Comparison of ENCODE assay signal across 8 cellular contexts in the genomic region with DNA sequence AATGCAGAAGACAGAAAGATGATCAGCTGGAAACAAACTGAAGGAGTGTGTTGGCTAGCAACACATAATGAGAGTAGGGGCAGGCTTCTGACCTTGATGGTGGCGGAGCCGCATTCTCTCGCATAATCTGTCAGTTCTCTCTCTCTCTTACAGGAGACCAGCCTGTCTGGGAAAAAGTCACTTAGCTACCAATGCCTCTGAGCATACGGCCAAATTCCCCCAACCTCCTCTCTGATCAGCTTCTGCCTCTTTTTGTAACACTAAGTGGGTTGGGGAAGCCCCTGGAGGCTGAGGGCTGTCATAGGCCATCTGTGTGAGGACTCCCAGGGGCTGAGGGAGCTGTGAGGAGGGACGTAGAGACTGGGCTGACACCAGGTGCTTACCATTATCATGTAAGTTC.
A peak's percentile ranks its signal among the peaks of the same experiment; 100 is the strongest.
DNase-seq lines count a peak whose midpoint lies in the region; ATAC-seq and TF ChIP-seq lines count a peak whose summit lies in the region.

No MANE protein-coding gene starts in this region.

- no peaks in the 10 kb centered on the region; the same call in 1 of the 2 replicates for H3K27me3 Mint-ChIP-seq in HFFc6 (ENCODE audit: insufficient read depth)

- H3K9me3 Mint-ChIP-seq in HFFc6, result no peaks in the 10 kb centered on the region

- H3K36me3 ChIP-seq in stomach, result peaks cover 0 to 14% (median 0%) of the 10 kb centered on the region in 4 donors

- H3K4me3 Mint-ChIP-seq in HFFc6, result no peak overlapping the region

- H3K27ac Mint-ChIP-seq in HFFc6, result no peak overlapping the region

- H3K4me3 ChIP-seq in dorsolateral prefrontal cortex (no peak overlapping the region), stomach (no peak overlapping the region)

- DNase-seq in GM10266 (ENCODE audit: extremely low spot score) (peak; percentile 74), dorsolateral prefrontal cortex (no peak), stomach (no peak), NCI-H1436 treated with DMSO at 0.1 percent for 48 hours (lab: John Stamatoyannopoulos, UW) (no peak), HFFc6 (no peak), AG08396 (ENCODE audit: low spot score) (no peak)

- ATAC-seq in GM19467 (IDR thresholded peaks at IDR 0.05; ENCODE audit: unreplicated experiment), result peak; percentile 71
- ATAC-seq in HG03457 (IDR thresholded peaks at IDR 0.05; ENCODE audit: unreplicated experiment), result peak; percentile 75

- intact Hi-C loops in dorsolateral prefrontal cortex (cut with DNase I), result no loop called here
- intact Hi-C loops in stomach (cut with DNase I; ENCODE audit: low total_unique reads), result no loop called here

- peaks cover 38% of the 10 kb centered on the region for H3K4me1 Mint-ChIP-seq in HFFc6 (ENCODE audit: low read depth)

- TF ChIP-seq POLR2A in stomach (IDR thresholded peaks at IDR 0.05), result no peak

- 50 to 77% (median 67%) methylated on average over 5 of the region's 5 CpGs for WGBS in stomach, 5 donors

- no peaks in the 10 kb centered on the region for H3K27me3 ChIP-seq in dorsolateral prefrontal cortex
- no peaks in the 10 kb centered on the region for H3K27me3 ChIP-seq in stomach

- peaks cover 19 to 68% (median 42%) of the 10 kb centered on the region in 4 donors for H3K4me1 ChIP-seq in stomach

- H3K9me3 ChIP-seq in stomach, result no peaks in the 10 kb centered on the region

- TF ChIP-seq CTCF in GM10266 (IDR thresholded peaks at IDR 0.05; ENCODE audit: control insufficient read depth, insufficient read depth, low read depth, missing control alignments) (no peak), dorsolateral prefrontal cortex (IDR thresholded peaks at IDR 0.05 in 54 of 56, conservative IDR thresholded peaks at IDR 0.05 in 2 of 56; ENCODE audit: low read depth in 1 of 56, partially characterized antibody in 56 of 56) (peak in 1 of 56 donors; percentile 9), stomach (IDR thresholded peaks at IDR 0.05) (peak in 1 of 7 experiments; percentile 0), HFFc6 (IDR thresholded peaks at IDR 0.05) (no peak)

- H3K36me3 Mint-ChIP-seq in HFFc6 (ENCODE audit: low read depth), result peaks cover 18% of the 10 kb centered on the region

- peak overlapping the region in 55 of 59 donors; percentile 2 to 98 (median 77) for H3K27ac ChIP-seq in dorsolateral prefrontal cortex
- peak overlapping the region; percentile 39 to 78 (median 76) for H3K27ac ChIP-seq in stomach

- TF ChIP-seq EP300 in stomach (IDR thresholded peaks at IDR 0.05), result no peak
